1 cellular context compared by ENCODE assay signal in the genomic region with DNA sequence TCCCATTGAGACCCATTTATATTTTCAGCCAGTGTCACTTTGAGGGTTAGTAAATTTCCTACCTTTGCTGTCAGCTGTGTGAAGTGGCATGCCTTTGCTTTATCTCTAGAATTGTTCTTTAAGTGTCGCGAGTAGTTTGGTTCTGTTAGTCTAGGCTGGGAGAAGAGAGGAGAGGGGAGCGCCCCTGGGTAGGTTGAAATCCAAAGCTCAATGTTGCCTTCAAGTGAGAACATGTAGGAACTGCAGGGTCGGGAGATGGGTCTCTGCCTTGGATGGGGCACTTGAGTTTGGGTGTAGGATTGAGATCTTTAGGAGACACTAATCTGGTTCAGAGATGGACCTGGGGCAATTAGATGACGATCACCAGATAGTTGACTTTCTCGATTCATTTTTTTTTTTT.
TF ChIP-seq lines count a peak whose summit lies in the region.

No MANE protein-coding gene starts in this region.

TF ChIP-seq in IMR-90, 13 proteins besides CTCF, POLR2A, EP300 and RAD21:
- TF ChIP-seq SMC3 (IDR thresholded peaks at IDR 0.05; ENCODE audit: low read depth, low read length), result peak; percentile 38
- TF ChIP-seq CHD1 (IDR thresholded peaks at IDR 0.05; ENCODE audit: low read depth, low read length), result no peak
